21 cellular contexts compared by ENCODE assay signal in the genomic region with DNA sequence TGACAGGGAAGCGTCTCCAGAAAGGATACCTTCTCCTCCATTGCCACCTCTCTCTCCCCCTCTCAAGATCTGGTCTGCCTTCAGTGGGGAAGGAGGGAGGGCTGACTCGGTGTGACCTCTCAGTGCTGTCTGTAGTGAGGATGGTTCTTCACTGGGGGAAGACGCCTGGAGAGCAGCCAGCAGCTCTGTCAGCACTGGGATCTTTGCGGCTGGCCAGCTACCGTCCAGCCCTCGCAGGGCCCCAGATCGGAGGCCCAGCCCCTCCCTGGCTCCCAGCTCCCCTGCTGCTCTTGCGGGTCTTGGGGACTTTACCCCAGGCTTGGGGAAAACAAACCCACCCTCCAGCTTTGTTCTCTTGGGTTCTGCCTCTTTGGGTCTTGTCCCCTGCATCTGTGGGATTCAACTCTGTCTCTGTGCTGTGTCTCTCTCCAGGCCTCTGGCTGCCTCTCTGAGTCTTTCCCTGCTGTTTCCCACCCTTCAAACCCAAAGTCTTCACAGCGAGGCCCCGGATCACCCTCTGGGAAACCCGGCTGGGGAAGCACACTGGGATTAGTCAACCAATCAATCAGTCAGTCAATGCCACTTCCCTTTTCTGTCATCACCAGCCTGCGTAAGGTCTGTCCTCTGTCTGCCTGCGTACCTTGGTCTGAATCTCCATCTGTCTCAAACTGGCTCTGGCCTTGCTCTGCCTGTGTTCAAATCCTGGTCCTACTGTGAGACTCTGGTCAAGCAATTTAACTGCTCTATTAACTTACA. TPM values are rescaled to one million over a fixed set of nuclear protein-coding genes. Genes with fewer than 3 reads are reported as not detected.
DNase-seq lines count a peak whose midpoint lies in the region; ATAC-seq and TF ChIP-seq lines count a peak whose summit lies in the region.
"Had no signal": no experiment of that assay in that cellular context is flagged by ENCODE, and none has a peak within 500 bp of the region (broad histone marks: within the 10 kb centered on the region; RNA-seq: fewer than 3 reads in every experiment).

No MANE protein-coding gene starts in this region.

- peak overlapping the region; percentile 37 for H3K27ac Mint-ChIP-seq in activated naive CD4-positive, alpha-beta T cell treated with anti-CD3 and anti-CD28 coated beads, Interleukin-2, amount 10 ng/mL, durations not matched to agents 7 days and 5 days
- H3K27ac Mint-ChIP-seq in activated naive CD4-positive, alpha-beta T cell treated with anti-CD3 and anti-CD28 coated beads, Interleukin-2, amount 50 U/mL, for 72 hours = no peak overlapping the region
- peak overlapping the region; percentile 48 for H3K27ac Mint-ChIP-seq in glutamatergic neuron (ENCODE audit: unreplicated experiment)
- H3K27ac Mint-ChIP-seq in progenitor cell of endocrine pancreas = no peak overlapping the region
- no peak overlapping the region for H3K27ac Mint-ChIP-seq in activated T-helper 2 cell treated with anti-CD3 and anti-CD28 coated beads, Interferon-gamma antibody, Interleukin-2, Interleukin-4, amounts not matched to agents 10 μg/mL and 5 μg/mL and 100 μg/mL, durations not matched to agents 14 hours and 24 hours and 36 hours
- H3K27ac Mint-ChIP-seq: CD8-positive, alpha-beta T cell had no signal

- H3K4me3 ChIP-seq in thyroid gland (replicated peaks in 1 of 3) = no peak overlapping the region
- H3K4me3 ChIP-seq: A549, breast epithelium, SJCRH30, transverse colon had no signal

- CTCF ChIA-PET in activated naive CD4-positive, alpha-beta T cell treated with anti-CD3 and anti-CD28 coated beads, Interleukin-2, amount 10 ng/mL, durations not matched to agents 7 days and 5 days (lab: Charles Lee) = no interaction called here

- intact Hi-C loops in thyroid gland (cut with DNase I) = no loop called here
- intact Hi-C loops in activated T-helper 2 cell treated with anti-CD3 and anti-CD28 coated beads, Interferon-gamma antibody, Interleukin-2, Interleukin-4, amounts not matched to agents 10 μg/mL and 5 μg/mL and 100 μg/mL, durations not matched to agents 14 hours and 24 hours and 36 hours (cut with micrococcal nuclease) = no loop called here

- H3K36me3 ChIP-seq in thyroid gland = no peaks in the 10 kb centered on the region
- H3K36me3 ChIP-seq: breast epithelium, SJCRH30, transverse colon had no signal

- H3K9me3 Mint-ChIP-seq in activated naive CD4-positive, alpha-beta T cell treated with anti-CD3 and anti-CD28 coated beads, Interleukin-2, amount 10 ng/mL, durations not matched to agents 7 days and 5 days = no peaks in the 10 kb centered on the region
- H3K9me3 Mint-ChIP-seq in activated naive CD4-positive, alpha-beta T cell treated with anti-CD3 and anti-CD28 coated beads, Interleukin-2, amount 50 U/mL, for 72 hours = no peaks in the 10 kb centered on the region
- H3K9me3 Mint-ChIP-seq in glutamatergic neuron (ENCODE audit: unreplicated experiment) (peaks cover 12% of the 10 kb centered on the region), progenitor cell of endocrine pancreas (ENCODE audit: low read depth) (no peaks in the 10 kb centered on the region)
- no peaks in the 10 kb centered on the region for H3K9me3 Mint-ChIP-seq in activated T-helper 2 cell treated with anti-CD3 and anti-CD28 coated beads, Interferon-gamma antibody, Interleukin-2, Interleukin-4, amounts not matched to agents 10 μg/mL and 5 μg/mL and 100 μg/mL, durations not matched to agents 14 hours and 24 hours and 36 hours
- H3K9me3 Mint-ChIP-seq: CD8-positive, alpha-beta T cell had no signal

- H3K36me3 Mint-ChIP-seq in activated naive CD4-positive, alpha-beta T cell treated with anti-CD3 and anti-CD28 coated beads, Interleukin-2, amount 10 ng/mL, durations not matched to agents 7 days and 5 days = no peaks in the 10 kb centered on the region
- H3K36me3 Mint-ChIP-seq in activated naive CD4-positive, alpha-beta T cell treated with anti-CD3 and anti-CD28 coated beads, Interleukin-2, amount 50 U/mL, for 72 hours = no peaks in the 10 kb centered on the region
- H3K36me3 Mint-ChIP-seq in glutamatergic neuron (ENCODE audit: unreplicated experiment) (no peaks in the 10 kb centered on the region), progenitor cell of endocrine pancreas (ENCODE audit: insufficient read depth) (no peaks in the 10 kb centered on the region)
- no peaks in the 10 kb centered on the region for H3K36me3 Mint-ChIP-seq in activated T-helper 2 cell treated with anti-CD3 and anti-CD28 coated beads, Interferon-gamma antibody, Interleukin-2, Interleukin-4, amounts not matched to agents 10 μg/mL and 5 μg/mL and 100 μg/mL, durations not matched to agents 14 hours and 24 hours and 36 hours (ENCODE audit: low read depth)
- H3K36me3 Mint-ChIP-seq: CD8-positive, alpha-beta T cell had no signal

- no peak for ATAC-seq in activated naive CD4-positive, alpha-beta T cell treated with anti-CD3 and anti-CD28 coated beads, Interleukin-2, amount 50 U/mL, for 72 hours
- ATAC-seq: CD8-positive, alpha-beta T cell; left colon had no signal

- H3K27ac ChIP-seq in thyroid gland = no peak overlapping the region
- H3K27ac ChIP-seq: A549, breast epithelium, SJCRH30, transverse colon had no signal

- no peaks in the 10 kb centered on the region for H3K4me1 Mint-ChIP-seq in activated naive CD4-positive, alpha-beta T cell treated with anti-CD3 and anti-CD28 coated beads, Interleukin-2, amount 10 ng/mL, durations not matched to agents 7 days and 5 days
- peaks cover 32% of the 10 kb centered on the region for H3K4me1 Mint-ChIP-seq in glutamatergic neuron (ENCODE audit: low read depth, unreplicated experiment)
- H3K4me1 Mint-ChIP-seq in progenitor cell of endocrine pancreas (ENCODE audit: low read depth) = peaks cover 4% of the 10 kb centered on the region
- H3K4me1 Mint-ChIP-seq in activated T-helper 2 cell treated with anti-CD3 and anti-CD28 coated beads, Interferon-gamma antibody, Interleukin-2, Interleukin-4, amounts not matched to agents 10 μg/mL and 5 μg/mL and 100 μg/mL, durations not matched to agents 14 hours and 24 hours and 36 hours (ENCODE audit: low read depth) = no peaks in the 10 kb centered on the region

- DNase-seq in activated naive CD4-positive, alpha-beta T cell treated with anti-CD3 and anti-CD28 coated beads, Interleukin-2, amount 10 ng/mL, durations not matched to agents 7 days and 5 days = no peak
- no peak for DNase-seq in activated naive CD4-positive, alpha-beta T cell treated with anti-CD3 and anti-CD28 coated beads, Interleukin-2, amount 50 U/mL, for 72 hours (ENCODE audit: low spot score in 2 of 2)
- DNase-seq in amniotic epithelial cell (ENCODE audit: low read depth) (peak; percentile 55), glutamatergic neuron (no peak), thyroid gland (peak; percentile 7 to 18), progenitor cell of endocrine pancreas (ENCODE audit: low spot score, unreplicated experiment) (no peak), NCI-H187 treated with DMSO at 0.1 percent for 48 hours (lab: John Stamatoyannopoulos, UW) (no peak)
- DNase-seq in activated T-helper 2 cell treated with anti-CD3 and anti-CD28 coated beads, Interferon-gamma antibody, Interleukin-2, Interleukin-4, amounts not matched to agents 10 μg/mL and 5 μg/mL and 100 μg/mL, durations not matched to agents 14 hours and 24 hours and 36 hours (ENCODE audit: low spot score) = no peak
- DNase-seq: activated CD4-positive, alpha-beta T cell treated with anti-CD3 and anti-CD28 coated beads for 48 hours; activated naive CD4-positive, alpha-beta T cell treated with anti-CD3 and anti-CD28 coated beads, Interleukin-2, amount 50 U/mL, for 16 hours; CD8-positive, alpha-beta T cell; left colon; NCI-H345; NK-92 treated with Interleukin-12 subunit alpha and Interleukin-12 subunit beta, amount 100 ng/mL, for 24 hours; occipital lobe; SJCRH30; stimulated activated CD4-positive, alpha-beta T cell treated with anti-CD3 and anti-CD28 coated beads, Interleukin-4, amount 100 ng/mL, for 4 hours; T-helper 9 cell; transverse colon had no signal

- H3K27me3 ChIP-seq in thyroid gland = no peaks in the 10 kb centered on the region
- H3K27me3 ChIP-seq: breast epithelium, SJCRH30, transverse colon had no signal

- no peaks in the 10 kb centered on the region for H3K4me1 ChIP-seq in thyroid gland
- H3K4me1 ChIP-seq: A549, breast epithelium, SJCRH30, transverse colon had no signal

- no peak overlapping the region for H3K4me3 Mint-ChIP-seq in activated naive CD4-positive, alpha-beta T cell treated with anti-CD3 and anti-CD28 coated beads, Interleukin-2, amount 10 ng/mL, durations not matched to agents 7 days and 5 days
- peak overlapping the region; percentile 28 for H3K4me3 Mint-ChIP-seq in glutamatergic neuron (ENCODE audit: unreplicated experiment)
- no peak overlapping the region for H3K4me3 Mint-ChIP-seq in progenitor cell of endocrine pancreas (ENCODE audit: low read depth)
- H3K4me3 Mint-ChIP-seq in activated T-helper 2 cell treated with anti-CD3 and anti-CD28 coated beads, Interferon-gamma antibody, Interleukin-2, Interleukin-4, amounts not matched to agents 10 μg/mL and 5 μg/mL and 100 μg/mL, durations not matched to agents 14 hours and 24 hours and 36 hours (ENCODE audit: low read depth) = no peak overlapping the region
- H3K4me3 Mint-ChIP-seq: CD8-positive, alpha-beta T cell had no signal

- H3K9me3 ChIP-seq in thyroid gland = no peaks in the 10 kb centered on the region
- H3K9me3 ChIP-seq: A549, breast epithelium, SJCRH30, transverse colon had no signal

- 62% methylated on average over 12 to 13 of the region's 13 CpGs for WGBS in thyroid gland, 2 donors

- TF ChIP-seq CTCF in glutamatergic neuron (IDR thresholded peaks at IDR 0.05; ENCODE audit: partially characterized antibody, unreplicated experiment) (no peak), thyroid gland (IDR thresholded peaks at IDR 0.05) (no peak), progenitor cell of endocrine pancreas (IDR thresholded peaks at IDR 0.05; ENCODE audit: unreplicated experiment) (no peak)

- TF ChIP-seq POLR2A in thyroid gland (IDR thresholded peaks at IDR 0.05) = no peak

- H3K27me3 Mint-ChIP-seq in activated naive CD4-positive, alpha-beta T cell treated with anti-CD3 and anti-CD28 coated beads, Interleukin-2, amount 10 ng/mL, durations not matched to agents 7 days and 5 days = peaks cover 18% of the 10 kb centered on the region
- peaks cover 5% of the 10 kb centered on the region for H3K27me3 Mint-ChIP-seq in glutamatergic neuron (ENCODE audit: unreplicated experiment)
- peaks cover 17% of the 10 kb centered on the region for H3K27me3 Mint-ChIP-seq in progenitor cell of endocrine pancreas
- peaks cover 3% of the 10 kb centered on the region for H3K27me3 Mint-ChIP-seq in activated T-helper 2 cell treated with anti-CD3 and anti-CD28 coated beads, Interferon-gamma antibody, Interleukin-2, Interleukin-4, amounts not matched to agents 10 μg/mL and 5 μg/mL and 100 μg/mL, durations not matched to agents 14 hours and 24 hours and 36 hours (ENCODE audit: low read depth)

RNA-seq across cellular contexts. Expression of a gene that starts 23.0 kb away (rescaled TPM):
- total RNA-seq in activated naive CD4-positive, alpha-beta T cell treated with anti-CD3 and anti-CD28 coated beads, Interleukin-2, amount 50 U/mL, for 72 hours = under 1 TPM in 1 of 2 donors, not detected in 1; 0.36 TPM
- 26.3 TPM for total RNA-seq in glutamatergic neuron (ENCODE audit: unreplicated experiment)
- total RNA-seq in thyroid gland = 1 to 10 TPM in 2 of 4 donors, under 1 TPM in 1, not detected in 1; 0.67 to 1.4 (median 1.0) TPM
- total RNA-seq in progenitor cell of endocrine pancreas = 2.3 and 2.6 TPM in 2 replicates
- total RNA-seq in activated T-helper 2 cell treated with anti-CD3 and anti-CD28 coated beads, Interferon-gamma antibody, Interleukin-2, Interleukin-4, amounts not matched to agents 10 μg/mL and 5 μg/mL and 100 μg/mL, durations not matched to agents 14 hours and 24 hours and 36 hours = 0.16 TPM in 1 of 2 replicates, not detected in the other
- total RNA-seq: SJCRH30 had no signal

RNA-seq across cellular contexts. Expression of a gene that starts 54.8 kb away (rescaled TPM):
- 1,000 to 10,000 TPM; 2,118 to 2,656 TPM for total RNA-seq in activated naive CD4-positive, alpha-beta T cell treated with anti-CD3 and anti-CD28 coated beads, Interleukin-2, amount 50 U/mL, for 72 hours
- 600 TPM for total RNA-seq in glutamatergic neuron (ENCODE audit: unreplicated experiment)
- total RNA-seq in thyroid gland = 100 to 1,000 TPM; 455 to 777 (median 561) TPM
- 1,367 and 1,453 TPM in 2 replicates for total RNA-seq in progenitor cell of endocrine pancreas
- 2,774 and 3,051 TPM in 2 replicates for total RNA-seq in activated T-helper 2 cell treated with anti-CD3 and anti-CD28 coated beads, Interferon-gamma antibody, Interleukin-2, Interleukin-4, amounts not matched to agents 10 μg/mL and 5 μg/mL and 100 μg/mL, durations not matched to agents 14 hours and 24 hours and 36 hours

Comparison
In these comparisons a context has a peak if more than half of its experiments do, and no peak if none do; other contexts are left out.
1. H3K27ac Mint-ChIP-seq: peak in activated naive CD4-positive, alpha-beta T cell treated with anti-CD3 and anti-CD28 coated beads, Interleukin-2, amount 10 ng/mL, durations not matched to agents 7 days and 5 days (single experiment) and glutamatergic neuron (single experiment); none in activated naive CD4-positive, alpha-beta T cell treated with anti-CD3 and anti-CD28 coated beads, Interleukin-2, amount 50 U/mL, for 72 hours (0 of 2), progenitor cell of endocrine pancreas (single experiment) and activated T-helper 2 cell treated with anti-CD3 and anti-CD28 coated beads, Interferon-gamma antibody, Interleukin-2, Interleukin-4, amounts not matched to agents 10 μg/mL and 5 μg/mL and 100 μg/mL, durations not matched to agents 14 hours and 24 hours and 36 hours (single experiment).
2. DNase-seq: peak in amniotic epithelial cell (single experiment) and thyroid gland (2 of 2); none in activated naive CD4-positive, alpha-beta T cell treated with anti-CD3 and anti-CD28 coated beads, Interleukin-2, amount 10 ng/mL, durations not matched to agents 7 days and 5 days (single experiment), activated naive CD4-positive, alpha-beta T cell treated with anti-CD3 and anti-CD28 coated beads, Interleukin-2, amount 50 U/mL, for 72 hours (0 of 2), glutamatergic neuron (single experiment), progenitor cell of endocrine pancreas (single experiment), activated T-helper 2 cell treated with anti-CD3 and anti-CD28 coated beads, Interferon-gamma antibody, Interleukin-2, Interleukin-4, amounts not matched to agents 10 μg/mL and 5 μg/mL and 100 μg/mL, durations not matched to agents 14 hours and 24 hours and 36 hours (single experiment) and NCI-H187 treated with DMSO at 0.1 percent for 48 hours (single experiment).